In the genomic region with DNA sequence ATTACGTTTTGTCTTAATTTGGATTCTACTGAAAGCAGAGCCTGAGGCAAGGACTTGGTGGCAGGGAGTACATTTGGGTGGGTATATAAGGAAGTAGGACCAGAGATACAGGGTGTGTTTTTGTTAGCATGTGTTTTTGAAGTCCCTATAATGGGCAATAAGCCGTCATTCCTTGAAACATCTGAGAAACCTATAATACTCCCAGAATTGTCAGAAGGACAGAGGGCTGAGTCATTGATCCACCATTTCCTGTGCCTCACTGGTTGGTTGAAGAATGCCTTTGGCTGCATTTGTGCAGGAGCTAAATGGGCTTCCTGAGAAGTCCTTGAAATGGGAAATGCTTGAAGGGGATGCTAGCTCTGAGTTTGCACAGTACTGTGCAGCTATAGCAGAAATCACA, we compare ENCODE assay signal across 17 cellular contexts.
DNase-seq lines count a peak whose midpoint lies in the region; ATAC-seq, FAIRE-seq and TF ChIP-seq lines count a peak whose summit lies in the region.
"Had no signal": no experiment of that assay in that cellular context is flagged by ENCODE, and none has a peak within 500 bp of the region (broad histone marks: within the 10 kb centered on the region; RNA-seq: fewer than 3 reads in every experiment).

No MANE protein-coding gene starts in this region.

- H3K27me3 ChIP-seq in breast epithelium (no peaks in the 10 kb centered on the region), K562 (ENCODE audit: control insufficient read depth in 2 of 2, insufficient read depth in 2 of 2, low read length in 2 of 2) (no peaks in the 10 kb centered on the region), Peyer's patch (no peaks in the 10 kb centered on the region)
- H3K27me3 ChIP-seq: tibial nerve had no signal

- CTCF ChIA-PET in MCF 10A (lab: Yijun Ruan, JAX) = no interaction called here
- CTCF ChIA-PET in K562 (lab: Yijun Ruan, JAX; ENCODE audit: low intra/inter-chr PET ratio) = no interaction called here

- no peaks in the 10 kb centered on the region for H3K9me3 Mint-ChIP-seq in MCF 10A (ENCODE audit: unreplicated experiment)
- H3K9me3 Mint-ChIP-seq in natural killer cell treated with Interleukin-12 subunit alpha and Interleukin-12 subunit beta and Interleukin-15 and Interleukin-18, amount 100 ng/mL, for 72 hours = no peaks in the 10 kb centered on the region
- H3K9me3 Mint-ChIP-seq: immature natural killer cell had no signal

- TF ChIP-seq CTCF in MCF 10A (IDR thresholded peaks at IDR 0.05; ENCODE audit: unreplicated experiment) (no peak), breast epithelium (IDR thresholded peaks at IDR 0.05) (no peak), K562 (IDR thresholded peaks at IDR 0.05 in 2 of 3, conservative IDR thresholded peaks at IDR 0.05 in 1 of 3; ENCODE audit: insufficient read depth in 2 of 3, low read depth in 1 of 3, low read length in 3 of 3) (no peak), Peyer's patch (IDR thresholded peaks at IDR 0.05) (no peak)

- no peaks in the 10 kb centered on the region for H3K36me3 Mint-ChIP-seq in MCF 10A (ENCODE audit: insufficient read depth, unreplicated experiment)
- peaks cover 4% of the 10 kb centered on the region for H3K36me3 Mint-ChIP-seq in natural killer cell treated with Interleukin-12 subunit alpha and Interleukin-12 subunit beta and Interleukin-15 and Interleukin-18, amount 100 ng/mL, for 72 hours

- H3K4me3 ChIP-seq in breast epithelium (no peak overlapping the region), K562 (no peak overlapping the region), Peyer's patch (no peak overlapping the region)
- H3K4me3 ChIP-seq: tibial nerve had no signal

- WGBS in K562 (ENCODE audit: insufficient coverage, low coverage, missing lambda C conversion rate) = 36% methylated on average over 2 of the region's 2 CpGs

- H3K4me2 ChIP-seq in K562 (ENCODE audit: insufficient read depth, low read length) = no peak overlapping the region

- H2AFZ ChIP-seq in K562 (ENCODE audit: low read depth, low read length) = peak overlapping the region; percentile 62

- POLR2A ChIA-PET in MCF 10A (lab: Yijun Ruan, JAX) (no interaction called here), K562 (lab: Yijun Ruan, JAX) (no interaction called here)

- TF ChIP-seq RAD21 in K562 (CRISPR knock-in tag; conservative IDR thresholded peaks at IDR 0.05 in 1 of 2, IDR thresholded peaks at IDR 0.05 in 1 of 2) = no peak

- no peak overlapping the region for H3K27ac Mint-ChIP-seq in MCF 10A (ENCODE audit: low read depth, unreplicated experiment)
- H3K27ac Mint-ChIP-seq in natural killer cell treated with Interleukin-12 subunit alpha and Interleukin-12 subunit beta and Interleukin-15 and Interleukin-18, amount 100 ng/mL, for 72 hours = no peak overlapping the region
- H3K27ac Mint-ChIP-seq: activated CD4-positive, alpha-beta T cell treated with anti-CD3 and anti-CD28 coated beads for 36 hours; immature natural killer cell had no signal

- no peaks in the 10 kb centered on the region for H3K9me3 ChIP-seq in breast epithelium
- H3K9me3 ChIP-seq in K562 (replicated peaks; ENCODE audit: control insufficient read depth, insufficient read depth, low read depth, low read length) = no peaks in the 10 kb centered on the region
- no peaks in the 10 kb centered on the region for H3K9me3 ChIP-seq in Peyer's patch
- H3K9me3 ChIP-seq: tibial nerve had no signal

- BruUV-seq in MCF 10A (replicated peaks; lab: Mats Ljungman, UMichigan) = no TSS peak
- no TSS peak for BruUV-seq in K562 (replicated peaks; lab: Mats Ljungman, UMichigan)

- no peaks in the 10 kb centered on the region for H3K79me2 ChIP-seq in K562 (ENCODE audit: control insufficient read depth, insufficient read depth, low read length)

- H3K4me1 Mint-ChIP-seq in MCF 10A (ENCODE audit: insufficient read depth, unreplicated experiment) = peaks cover 11% of the 10 kb centered on the region
- no peaks in the 10 kb centered on the region for H3K4me1 Mint-ChIP-seq in natural killer cell treated with Interleukin-12 subunit alpha and Interleukin-12 subunit beta and Interleukin-15 and Interleukin-18, amount 100 ng/mL, for 72 hours (ENCODE audit: low read depth in 2 of 2)
- H3K4me1 Mint-ChIP-seq: activated CD4-positive, alpha-beta T cell treated with anti-CD3 and anti-CD28 coated beads for 36 hours; immature natural killer cell had no signal

- H3K36me3 ChIP-seq in breast epithelium (no peaks in the 10 kb centered on the region), K562 (ENCODE audit: control insufficient read depth, insufficient read depth, low read length) (no peaks in the 10 kb centered on the region), Peyer's patch (no peaks in the 10 kb centered on the region)
- H3K36me3 ChIP-seq: tibial nerve had no signal

- no peaks in the 10 kb centered on the region for H3K27me3 Mint-ChIP-seq in MCF 10A (ENCODE audit: insufficient read depth, unreplicated experiment)
- peaks cover 4 to 5% of the 10 kb centered on the region in 2 donors for H3K27me3 Mint-ChIP-seq in natural killer cell treated with Interleukin-12 subunit alpha and Interleukin-12 subunit beta and Interleukin-15 and Interleukin-18, amount 100 ng/mL, for 72 hours

- DNase-seq in MCF 10A (ENCODE audit: unreplicated experiment) (peak; percentile 50), breast epithelium (ENCODE audit: low spot score in 2 of 2) (no peak), K562 (ENCODE audit: extremely low read depth in 1 of 4, low spot score in 3 of 4) (no peak), iPS DF 19.7 (ENCODE audit: low read depth, low spot score) (peak; percentile 5), Peyer's patch (no peak), NCI-H774 (lab: John Stamatoyannopoulos, UW) (no peak)
- DNase-seq in effector CD8-positive, alpha-beta T cell (lab: John Stamatoyannopoulos, UW) = no peak
- DNase-seq in natural killer cell treated with Interleukin-12 subunit alpha and Interleukin-12 subunit beta and Interleukin-15 and Interleukin-18, amount 100 ng/mL, for 72 hours (ENCODE audit: low spot score) = no peak
- DNase-seq: activated CD4-positive, alpha-beta T cell treated with anti-CD3 and anti-CD28 coated beads for 36 hours; activated effector memory CD4-positive, alpha-beta T cell treated with anti-CD3 and anti-CD28 coated beads, Interleukin-2, amount 50 U/mL, for 16 hours; DND-41; immature natural killer cell; KG1; NCI-H2227 treated with DMSO at 0.1 percent for 48 hours; SIG-M5 had no signal

- peak; percentile 27; the same call in 1 of the 3 replicates for ATAC-seq in K562
- ATAC-seq in natural killer cell treated with Interleukin-12 subunit alpha and Interleukin-12 subunit beta and Interleukin-15 and Interleukin-18, amount 100 ng/mL, for 72 hours = no peak
- ATAC-seq: activated CD4-positive, alpha-beta T cell treated with anti-CD3 and anti-CD28 coated beads for 36 hours had no signal

- TF ChIP-seq EP300 in K562 (IDR thresholded peaks at IDR 0.05; ENCODE audit: low read length) = no peak

- TF ChIP-seq POLR2A in breast epithelium (IDR thresholded peaks at IDR 0.05) = no peak
- TF ChIP-seq POLR2A in K562 (conservative IDR thresholded peaks at IDR 0.05) = no peak
- no peak for TF ChIP-seq POLR2A in Peyer's patch (IDR thresholded peaks at IDR 0.05)

- no peaks in the 10 kb centered on the region for H3K4me1 ChIP-seq in breast epithelium
- H3K4me1 ChIP-seq in K562 (replicated peaks in 1 of 2; ENCODE audit: control insufficient read depth in 2 of 2, insufficient read depth in 2 of 2, low read length in 2 of 2) = peaks cover 0 to 13% of the 10 kb centered on the region in 2 experiments; a peak in 1 of 5 replicates
- H3K4me1 ChIP-seq in Peyer's patch = no peaks in the 10 kb centered on the region

- intact Hi-C loops in MCF 10A (cut with micrococcal nuclease) = no loop called here
- intact Hi-C loops in breast epithelium (cut with DNase I; ENCODE audit: low total_unique reads) = no loop called here
- intact Hi-C loops in K562 (cut with micrococcal nuclease) = no loop called here

- no peaks in the 10 kb centered on the region for H4K20me1 ChIP-seq in K562 (replicated peaks; ENCODE audit: control insufficient read depth, insufficient read depth, low read length)

- H3K9ac ChIP-seq in K562 (ENCODE audit: insufficient read depth in 1 of 2, low read depth in 2 of 2, low read length in 2 of 2) = no peak overlapping the region

- H3K27ac ChIP-seq in breast epithelium = no peak overlapping the region
- no peak overlapping the region for H3K27ac ChIP-seq in K562 (ENCODE audit: extremely low read depth, low read depth, low read length)
- no peak overlapping the region for H3K27ac ChIP-seq in Peyer's patch
- H3K27ac ChIP-seq: 22Rv1, tibial nerve had no signal

- no peak overlapping the region for H3K4me3 Mint-ChIP-seq in MCF 10A (ENCODE audit: unreplicated experiment)
- no peak overlapping the region for H3K4me3 Mint-ChIP-seq in natural killer cell treated with Interleukin-12 subunit alpha and Interleukin-12 subunit beta and Interleukin-15 and Interleukin-18, amount 100 ng/mL, for 72 hours
- H3K4me3 Mint-ChIP-seq: activated CD4-positive, alpha-beta T cell treated with anti-CD3 and anti-CD28 coated beads for 36 hours; immature natural killer cell had no signal

- no peak for FAIRE-seq in K562 (lab: Jason Lieb, UNC)

- in situ Hi-C loops in K562 (cut with MboI) = no loop called here

- no peaks in the 10 kb centered on the region for H3K9me1 ChIP-seq in K562 (ENCODE audit: control insufficient read depth, insufficient read depth, low read length)

TF ChIP-seq in K562, 482 proteins besides CTCF, POLR2A, EP300 and RAD21:
- 0 out of 2 replicates have a peak, but pooled peaks have one; percentile 18 for TF ChIP-seq FOSL1 (tag; conservative IDR thresholded peaks at IDR 0.05)
- TF ChIP-seq ETS1 (conservative IDR thresholded peaks at IDR 0.05; ENCODE audit: control insufficient read depth, low read depth, low read length) = no peak

Comparison
In these comparisons a context has a peak if more than half of its experiments do, and no peak if none do; other contexts are left out.
1. DNase-seq: peak in MCF 10A (single experiment) and iPS DF 19.7 (single experiment); none in breast epithelium (0 of 2), K562 (0 of 4), effector CD8-positive, alpha-beta T cell (single experiment), Peyer's patch (0 of 3), NCI-H774 (single experiment) and natural killer cell treated with Interleukin-12 subunit alpha and Interleukin-12 subunit beta and Interleukin-15 and Interleukin-18, amount 100 ng/mL, for 72 hours (single experiment).